ENCODE assay signal across 26 cellular contexts in the genomic region with DNA sequence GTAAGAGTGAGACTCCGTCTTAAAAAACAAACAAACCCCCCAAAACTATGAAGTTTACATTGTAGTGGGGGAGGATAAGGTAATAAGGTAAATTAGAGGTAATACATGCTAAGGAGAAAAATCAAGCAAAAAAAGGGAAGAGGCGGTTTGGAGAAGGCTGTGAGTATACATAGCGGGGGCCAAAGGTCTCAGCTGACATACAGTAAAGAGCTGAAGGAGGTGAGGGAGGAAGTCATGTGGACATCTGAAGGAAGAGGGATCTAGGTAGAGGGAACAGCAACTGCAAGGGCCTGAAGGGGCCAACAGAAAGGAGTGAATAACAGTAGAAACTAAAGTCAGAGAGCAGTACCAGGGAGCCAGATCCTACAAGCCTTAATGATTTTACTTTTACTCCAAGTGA. TPM values are rescaled to one million over a fixed set of nuclear protein-coding genes. Genes with fewer than 3 reads are reported as not detected.
DNase-seq lines count a peak whose midpoint lies in the region; ATAC-seq, FAIRE-seq and TF ChIP-seq lines count a peak whose summit lies in the region.
"Had no signal": no experiment of that assay in that cellular context is flagged by ENCODE, and none has a peak within 500 bp of the region (broad histone marks: within the 10 kb centered on the region; RNA-seq: fewer than 3 reads in every experiment).

No MANE protein-coding gene starts in this region.

- H3K4me2 ChIP-seq in HepG2 (ENCODE audit: low read depth, low read length) = no peak overlapping the region
- H3K4me2 ChIP-seq: PC-9 had no signal

- FAIRE-seq in HepG2 (lab: Jason Lieb, UNC) = no peak
- FAIRE-seq: G401.6 had no signal

- CTCF ChIA-PET in HepG2 (lab: Yijun Ruan, JAX; ENCODE audit: low intra/inter-chr PET ratio, low total read pairs) = no interaction called here

- H3K27ac Mint-ChIP-seq in brain = peak overlapping the region; percentile 15 to 88 (median 60)
- H3K27ac Mint-ChIP-seq: activated B cell treated with CpG ODN at 0.5 μM for 24 hours; activated CD8-positive, alpha-beta T cell treated with anti-CD3 and anti-CD28 coated beads for 36 hours; activated naive CD8-positive, alpha-beta T cell treated with anti-CD3 and anti-CD28 coated beads for 36 hours had no signal

- H3K27me3 Mint-ChIP-seq in brain = no peaks in the 10 kb centered on the region
- H3K27me3 Mint-ChIP-seq: activated B cell treated with CpG ODN at 0.5 μM for 24 hours; activated CD8-positive, alpha-beta T cell treated with anti-CD3 and anti-CD28 coated beads for 36 hours; activated naive CD8-positive, alpha-beta T cell treated with anti-CD3 and anti-CD28 coated beads for 36 hours; effector memory CD8-positive, alpha-beta T cell had no signal

- TF ChIP-seq CTCF in HepG2 (CRISPR knock-in tag; IDR thresholded peaks at IDR 0.05) (no peak), right lobe of liver (IDR thresholded peaks at IDR 0.05) (no peak), brain (conservative IDR thresholded peaks at IDR 0.05) (no peak), omental fat pad (IDR thresholded peaks at IDR 0.05) (no peak)

- H3K27me3 ChIP-seq in HepG2 (ENCODE audit: control insufficient read depth in 1 of 2, insufficient read depth in 2 of 2, low read length in 2 of 2) = no peaks in the 10 kb centered on the region; a peak in 1 of 5 replicates
- no peaks in the 10 kb centered on the region for H3K27me3 ChIP-seq in right lobe of liver
- H3K27me3 ChIP-seq: esophagus squamous epithelium, gastroesophageal sphincter had no signal

- WGBS in HepG2 (ENCODE audit: low lambda C conversion rate) = 71% methylated on average over 3 of the region's 3 CpGs
- WGBS in right lobe of liver (ENCODE audit: insufficient coverage, low coverage, low lambda C conversion rate, missing lambda C conversion rate) = 65% methylated on average over 3 of the region's 3 CpGs

- in situ Hi-C loops in HepG2 (cut with HindIII; ENCODE audit: extremely low pct_ligation_motif_present, low pct_unique_long_range_greater_than_20kb) = no loop called here

- DNase-seq in HepG2 (ENCODE audit: low spot score) (no peak), right lobe of liver (no peak), NOMO-1 treated with DMSO at 0.1 percent for 48 hours (lab: John Stamatoyannopoulos, UW; ENCODE audit: unreplicated experiment) (peak; percentile 85), Ammon's horn (ENCODE audit: low spot score) (no peak), omental fat pad (ENCODE audit: low spot score) (no peak), middle frontal gyrus (ENCODE audit: extremely low spot score, low spot score) (no peak), NCI-H226 (no peak)
- DNase-seq: ACHN; activated B cell treated with CpG ODN at 0.5 μM for 24 hours; activated CD8-positive, alpha-beta T cell treated with anti-CD3 and anti-CD28 coated beads for 36 hours; activated naive CD8-positive, alpha-beta T cell treated with anti-CD3 and anti-CD28 coated beads for 36 hours; activated T-cell treated with anti-CD3 and anti-CD28 coated beads, Interleukin-2, amount 50 U/mL, for 48 hours; DMS153; effector memory CD8-positive, alpha-beta T cell; esophagus squamous epithelium; H7; islet precursor cell; NCI-H1436; NCI-H2171 treated with DMSO at 0.1 percent for 48 hours; NCI-H748 treated with DMSO at 0.1 percent for 48 hours; PC-9; T-helper 2 cell had no signal

- peak overlapping the region in 4 of 5 experiments; percentile 6 to 81 (median 42) for H3K4me3 Mint-ChIP-seq in brain
- H3K4me3 Mint-ChIP-seq: activated B cell treated with CpG ODN at 0.5 μM for 24 hours; activated CD8-positive, alpha-beta T cell treated with anti-CD3 and anti-CD28 coated beads for 36 hours; activated naive CD8-positive, alpha-beta T cell treated with anti-CD3 and anti-CD28 coated beads for 36 hours; effector memory CD8-positive, alpha-beta T cell had no signal

- H3K4me1 ChIP-seq in HepG2 (ENCODE audit: insufficient read depth, low read length) (peaks cover 56% of the 10 kb centered on the region), right lobe of liver (peaks cover 0 to 29% (median 14%) of the 10 kb centered on the region in 4 donors)

- no TSS peak for BruUV-seq in HepG2 (replicated peaks; lab: Mats Ljungman, UMichigan)

- peaks cover 51% of the 10 kb centered on the region for H3K4me1 Mint-ChIP-seq in brain

- H3K4me3 ChIP-seq in HepG2 (replicated peaks in 1 of 3; ENCODE audit: insufficient read depth in 1 of 3, low read depth in 2 of 3, low read length in 3 of 3) = no peak overlapping the region
- no peak overlapping the region for H3K4me3 ChIP-seq in right lobe of liver
- H3K4me3 ChIP-seq: esophagus squamous epithelium, gastroesophageal sphincter, PC-9 had no signal

- H3K9me3 ChIP-seq in HepG2 (ENCODE audit: low read length) (no peaks in the 10 kb centered on the region), right lobe of liver (no peaks in the 10 kb centered on the region)
- H3K9me3 ChIP-seq: esophagus squamous epithelium, gastroesophageal sphincter had no signal

- no peaks in the 10 kb centered on the region for H4K20me1 ChIP-seq in HepG2 (ENCODE audit: insufficient read depth, low read length)

- peak overlapping the region; percentile 6 for H3K27ac ChIP-seq in HepG2 (ENCODE audit: extremely low read length, insufficient read depth, low read length)
- no peak overlapping the region for H3K27ac ChIP-seq in right lobe of liver
- H3K27ac ChIP-seq: C4-2B, esophagus squamous epithelium, gastroesophageal sphincter, PC-9 had no signal

- intact Hi-C loops in HepG2 (cut with micrococcal nuclease; ENCODE audit: unreplicated experiment) (no loop called here), right lobe of liver (cut with DNase I) (loop anchor here in 1 of 2 donors (10.0 kb wide), 1 partner anchor 47 kb away; no protein-coding TSS in a partner anchor)

- no peaks in the 10 kb centered on the region for H3K9me3 Mint-ChIP-seq in brain
- H3K9me3 Mint-ChIP-seq: activated B cell treated with CpG ODN at 0.5 μM for 24 hours; activated CD8-positive, alpha-beta T cell treated with anti-CD3 and anti-CD28 coated beads for 36 hours; activated naive CD8-positive, alpha-beta T cell treated with anti-CD3 and anti-CD28 coated beads for 36 hours; effector memory CD8-positive, alpha-beta T cell had no signal

- H3K9ac ChIP-seq in HepG2 (ENCODE audit: insufficient read depth, low read depth, low read length) = no peak overlapping the region

- H2AFZ ChIP-seq in HepG2 (ENCODE audit: low read length) = no peak overlapping the region
- H2AFZ ChIP-seq: PC-9 had no signal

- peaks cover 20% of the 10 kb centered on the region for H3K79me2 ChIP-seq in HepG2 (ENCODE audit: insufficient read depth, low read length)

- H3K36me3 Mint-ChIP-seq in brain = peaks cover 7% of the 10 kb centered on the region

- ATAC-seq in HepG2 (no peak), right lobe of liver (no peak), omental fat pad (ENCODE audit: low FRiP score) (no peak)
- ATAC-seq: activated CD8-positive, alpha-beta T cell treated with anti-CD3 and anti-CD28 coated beads for 36 hours; effector memory CD8-positive, alpha-beta T cell; gastroesophageal sphincter had no signal

- TF ChIP-seq POLR2A in HepG2 (IDR thresholded peaks at IDR 0.05; ENCODE audit: insufficient read depth in 1 of 2, low read depth in 2 of 2, low read length in 2 of 2) = no peak
- no peak for TF ChIP-seq POLR2A in right lobe of liver (IDR thresholded peaks at IDR 0.05)

- TF ChIP-seq EP300 in HepG2 (IDR thresholded peaks at IDR 0.05; ENCODE audit: low read depth in 2 of 2, low read length in 2 of 2) = no peak
- TF ChIP-seq EP300 in HepG2 (CRISPR knock-in tag; IDR thresholded peaks at IDR 0.05; ENCODE audit: borderline replicate concordance) = no peak

- POLR2A ChIA-PET in HepG2 (lab: Yijun Ruan, JAX) = interaction anchor here (11.1 kb wide), 1 partner anchor 17 kb away, joined by 134 read pairs; a partner anchor contains a TSS

- H3K36me3 ChIP-seq in HepG2 (replicated peaks in 1 of 2; ENCODE audit: control insufficient read depth in 1 of 2, insufficient read depth in 2 of 2, low read length in 2 of 2) (no peaks in the 10 kb centered on the region), right lobe of liver (no peaks in the 10 kb centered on the region)
- H3K36me3 ChIP-seq: esophagus squamous epithelium, gastroesophageal sphincter had no signal

- TF ChIP-seq RAD21 in HepG2 (CRISPR knock-in tag; IDR thresholded peaks at IDR 0.05) = no peak

RNA-seq across cellular contexts. Expression of a gene that starts 3.7 kb away (rescaled TPM):
- total RNA-seq in HepG2 (2016; rRNA removed; fragmentation: Illumina TruSeq; extraction: Trizol) = 76.1 and 88.5 TPM in 2 replicates
- total RNA-seq in HepG2 (2016; cell fraction: cytosol; rRNA removed; fragmentation: Illumina TruSeq; extraction: Trizol; ENCODE audit: low read depth) = 23.3 and 23.6 TPM in 2 replicates
- 62.6 and 89.2 TPM in 2 replicates for total RNA-seq in HepG2 (2016; cell fraction: insoluble cytoplasmic fraction; rRNA removed; fragmentation: Illumina TruSeq; extraction: Trizol)
- 50.5 and 57.1 TPM in 2 replicates for total RNA-seq in HepG2 (2016; cell fraction: membrane; rRNA removed; fragmentation: Illumina TruSeq; extraction: Trizol)
- 82.0 and 93.0 TPM in 2 replicates for total RNA-seq in HepG2 (2016; cell fraction: nucleus; rRNA removed; fragmentation: Illumina TruSeq; extraction: Trizol)
- polyA plus RNA-seq in HepG2 (2011; rRNA removed) = 54.6 and 63.8 TPM in 2 replicates
- polyA plus RNA-seq in HepG2 (2011; cell fraction: cytosol; rRNA removed) = 19.7 and 28.8 TPM in 2 replicates
- polyA plus RNA-seq in HepG2 (2011; cell fraction: nucleus; rRNA removed) = 90.9 and 114 TPM in 2 replicates
- 89.3 and 98.8 TPM in 2 replicates for polyA plus RNA-seq in HepG2 (2012)
- polyA plus RNA-seq in HepG2 (2016; cell fraction: cytosol; fragmentation: Illumina TruSeq; extraction: Trizol; ENCODE audit: low read depth) = 10.1 and 10.5 TPM in 2 replicates
- polyA plus RNA-seq in HepG2 (2016; cell fraction: insoluble cytoplasmic fraction; fragmentation: Illumina TruSeq; extraction: Trizol; ENCODE audit: low read depth) = 77.5 and 94.3 TPM in 2 replicates
- polyA plus RNA-seq in HepG2 (2016; cell fraction: membrane; fragmentation: Illumina TruSeq; extraction: Trizol; ENCODE audit: low read depth) = 34.7 and 36.6 TPM in 2 replicates
- polyA plus RNA-seq in HepG2 (2016; cell fraction: nucleus; fragmentation: Illumina TruSeq; extraction: Trizol; ENCODE audit: insufficient read depth, low read depth) = 173 TPM in 2 replicates
- polyA minus RNA-seq in HepG2 (2011; rRNA and poly(A)+ RNA removed; ENCODE audit: low replicate concordance) = 21.1 and 21.8 TPM in 2 replicates
- 50.3 and 50.4 TPM in 2 replicates for polyA minus RNA-seq in HepG2 (2011; cell fraction: cytosol; rRNA and poly(A)+ RNA removed)
- polyA minus RNA-seq in HepG2 (2011; cell fraction: nucleus; rRNA and poly(A)+ RNA removed) = 107 and 131 TPM in 2 replicates
- 10 to 100 TPM; 31.1 to 43.8 (median 36.0) TPM for total RNA-seq in right lobe of liver
- 94.4 TPM for polyA plus RNA-seq in brain (ENCODE audit: insufficient read depth, low read depth, low replicate concordance)
- total RNA-seq in omental fat pad = 100 to 1,000 TPM in 1 of 4 donors, 10 to 100 TPM in 3; 50.2 to 139 (median 61.9) TPM

RNA-seq across cellular contexts. Expression of a gene that starts 17.7 kb away (rescaled TPM):
- 1.4 and 2.1 TPM in 2 replicates for total RNA-seq in HepG2 (2016; rRNA removed; fragmentation: Illumina TruSeq; extraction: Trizol)
- 0.88 and 1.1 TPM in 2 replicates for total RNA-seq in HepG2 (2016; cell fraction: cytosol; rRNA removed; fragmentation: Illumina TruSeq; extraction: Trizol; ENCODE audit: low read depth)
- total RNA-seq in HepG2 (2016; cell fraction: insoluble cytoplasmic fraction; rRNA removed; fragmentation: Illumina TruSeq; extraction: Trizol) = 1.2 and 1.8 TPM in 2 replicates
- total RNA-seq in HepG2 (2016; cell fraction: membrane; rRNA removed; fragmentation: Illumina TruSeq; extraction: Trizol) = 2.2 and 2.4 TPM in 2 replicates
- 3.4 and 4.3 TPM in 2 replicates for total RNA-seq in HepG2 (2016; cell fraction: nucleus; rRNA removed; fragmentation: Illumina TruSeq; extraction: Trizol)
- polyA plus RNA-seq in HepG2 (2011; rRNA removed) = 2.7 and 3.6 TPM in 2 replicates
- polyA plus RNA-seq in HepG2 (2011; cell fraction: cytosol; rRNA removed) = 1.5 and 1.6 TPM in 2 replicates
- 20.3 and 22.7 TPM in 2 replicates for polyA plus RNA-seq in HepG2 (2011; cell fraction: nucleus; rRNA removed)
- polyA plus RNA-seq in HepG2 (2012) = 11.1 and 19.6 TPM in 2 replicates
- 0.95 and 1.1 TPM in 2 replicates for polyA plus RNA-seq in HepG2 (2016; cell fraction: cytosol; fragmentation: Illumina TruSeq; extraction: Trizol; ENCODE audit: low read depth)
- polyA plus RNA-seq in HepG2 (2016; cell fraction: insoluble cytoplasmic fraction; fragmentation: Illumina TruSeq; extraction: Trizol; ENCODE audit: low read depth) = 3.8 and 5.8 TPM in 2 replicates
- polyA plus RNA-seq in HepG2 (2016; cell fraction: membrane; fragmentation: Illumina TruSeq; extraction: Trizol; ENCODE audit: low read depth) = 2.5 and 3.4 TPM in 2 replicates
- polyA plus RNA-seq in HepG2 (2016; cell fraction: nucleus; fragmentation: Illumina TruSeq; extraction: Trizol; ENCODE audit: insufficient read depth, low read depth) = 9.5 and 10.0 TPM in 2 replicates
- 3.3 and 6.7 TPM in 2 replicates for polyA minus RNA-seq in HepG2 (2011; rRNA and poly(A)+ RNA removed; ENCODE audit: low replicate concordance)
- 4.5 and 6.5 TPM in 2 replicates for polyA minus RNA-seq in HepG2 (2011; cell fraction: cytosol; rRNA and poly(A)+ RNA removed)
- 7.6 and 8.1 TPM in 2 replicates for polyA minus RNA-seq in HepG2 (2011; cell fraction: nucleus; rRNA and poly(A)+ RNA removed)
- total RNA-seq in right lobe of liver = 10 to 100 TPM in 4 of 6 experiments, 1 to 10 TPM in 2; 6.9 to 29.8 (median 16.0) TPM
- 43.8 TPM for polyA plus RNA-seq in brain (ENCODE audit: insufficient read depth, low read depth, low replicate concordance)
- 1 to 10 TPM; 3.1 to 9.3 (median 7.0) TPM for total RNA-seq in omental fat pad

RNA-seq across cellular contexts. Expression of a gene that starts 22.2 kb away (rescaled TPM):
- total RNA-seq in HepG2 (2016; rRNA removed; fragmentation: Illumina TruSeq; extraction: Trizol) (29.6 and 30.8 TPM in 2 replicates), right lobe of liver (10 to 100 TPM; 19.6 to 31.5 (median 25.9) TPM), omental fat pad (10 to 100 TPM; 36.6 to 77.6 (median 51.1) TPM)
- total RNA-seq in HepG2 (2016; cell fraction: cytosol; rRNA removed; fragmentation: Illumina TruSeq; extraction: Trizol; ENCODE audit: low read depth) = 27.8 and 32.3 TPM in 2 replicates
- total RNA-seq in HepG2 (2016; cell fraction: insoluble cytoplasmic fraction; rRNA removed; fragmentation: Illumina TruSeq; extraction: Trizol) = 26.4 and 32.2 TPM in 2 replicates
- total RNA-seq in HepG2 (2016; cell fraction: membrane; rRNA removed; fragmentation: Illumina TruSeq; extraction: Trizol) = 28.8 and 30.1 TPM in 2 replicates
- total RNA-seq in HepG2 (2016; cell fraction: nucleus; rRNA removed; fragmentation: Illumina TruSeq; extraction: Trizol) = 30.8 and 38.1 TPM in 2 replicates
- polyA plus RNA-seq in HepG2 (2011; rRNA removed) (60.9 and 62.9 TPM in 2 replicates), brain (ENCODE audit: insufficient read depth, low read depth, low replicate concordance) (150 TPM)
- 25.1 and 35.9 TPM in 2 replicates for polyA plus RNA-seq in HepG2 (2011; cell fraction: cytosol; rRNA removed)
- 142 and 152 TPM in 2 replicates for polyA plus RNA-seq in HepG2 (2011; cell fraction: nucleus; rRNA removed)
- 70.7 and 76.1 TPM in 2 replicates for polyA plus RNA-seq in HepG2 (2012)
- 5.4 and 6.1 TPM in 2 replicates for polyA plus RNA-seq in HepG2 (2016; cell fraction: cytosol; fragmentation: Illumina TruSeq; extraction: Trizol; ENCODE audit: low read depth)
- 32.0 and 41.3 TPM in 2 replicates for polyA plus RNA-seq in HepG2 (2016; cell fraction: insoluble cytoplasmic fraction; fragmentation: Illumina TruSeq; extraction: Trizol; ENCODE audit: low read depth)
- polyA plus RNA-seq in HepG2 (2016; cell fraction: membrane; fragmentation: Illumina TruSeq; extraction: Trizol; ENCODE audit: low read depth) = 18.7 and 20.0 TPM in 2 replicates
- 74.6 and 84.0 TPM in 2 replicates for polyA plus RNA-seq in HepG2 (2016; cell fraction: nucleus; fragmentation: Illumina TruSeq; extraction: Trizol; ENCODE audit: insufficient read depth, low read depth)
- 60.8 and 70.8 TPM in 2 replicates for polyA minus RNA-seq in HepG2 (2011; rRNA and poly(A)+ RNA removed; ENCODE audit: low replicate concordance)
- polyA minus RNA-seq in HepG2 (2011; cell fraction: cytosol; rRNA and poly(A)+ RNA removed) = 20.8 and 24.8 TPM in 2 replicates
- polyA minus RNA-seq in HepG2 (2011; cell fraction: nucleus; rRNA and poly(A)+ RNA removed) = 59.5 and 60.8 TPM in 2 replicates

RNA-seq across cellular contexts. Expression of a gene that starts 55.3 kb away (rescaled TPM):
- total RNA-seq in HepG2 (2016; rRNA removed; fragmentation: Illumina TruSeq; extraction: Trizol) (9.9 and 10.4 TPM in 2 replicates), right lobe of liver (1 to 10 TPM; 3.7 to 9.4 (median 7.7) TPM), omental fat pad (10 to 100 TPM; 35.7 to 87.2 (median 55.2) TPM)
- total RNA-seq in HepG2 (2016; cell fraction: cytosol; rRNA removed; fragmentation: Illumina TruSeq; extraction: Trizol; ENCODE audit: low read depth) = 4.9 and 5.0 TPM in 2 replicates
- 8.1 and 10.9 TPM in 2 replicates for total RNA-seq in HepG2 (2016; cell fraction: insoluble cytoplasmic fraction; rRNA removed; fragmentation: Illumina TruSeq; extraction: Trizol)
- total RNA-seq in HepG2 (2016; cell fraction: membrane; rRNA removed; fragmentation: Illumina TruSeq; extraction: Trizol) = 12.8 TPM in 2 replicates
- 5.9 and 6.8 TPM in 2 replicates for total RNA-seq in HepG2 (2016; cell fraction: nucleus; rRNA removed; fragmentation: Illumina TruSeq; extraction: Trizol)
- polyA plus RNA-seq in HepG2 (2011; rRNA removed) (8.0 and 8.6 TPM in 2 replicates), brain (ENCODE audit: insufficient read depth, low read depth, low replicate concordance) (176 TPM)
- polyA plus RNA-seq in HepG2 (2011; cell fraction: cytosol; rRNA removed) = 7.7 and 8.0 TPM in 2 replicates
- polyA plus RNA-seq in HepG2 (2011; cell fraction: nucleus; rRNA removed) = 12.1 and 13.6 TPM in 2 replicates
- polyA plus RNA-seq in HepG2 (2012) = 11.6 and 15.5 TPM in 2 replicates
- polyA plus RNA-seq in HepG2 (2016; cell fraction: cytosol; fragmentation: Illumina TruSeq; extraction: Trizol; ENCODE audit: low read depth) = 4.3 TPM in 2 replicates
- polyA plus RNA-seq in HepG2 (2016; cell fraction: insoluble cytoplasmic fraction; fragmentation: Illumina TruSeq; extraction: Trizol; ENCODE audit: low read depth) = 8.0 and 12.4 TPM in 2 replicates
- 9.9 and 10.7 TPM in 2 replicates for polyA plus RNA-seq in HepG2 (2016; cell fraction: membrane; fragmentation: Illumina TruSeq; extraction: Trizol; ENCODE audit: low read depth)
- polyA plus RNA-seq in HepG2 (2016; cell fraction: nucleus; fragmentation: Illumina TruSeq; extraction: Trizol; ENCODE audit: insufficient read depth, low read depth) = 11.5 and 12.3 TPM in 2 replicates
- polyA minus RNA-seq in HepG2 (2011; rRNA and poly(A)+ RNA removed; ENCODE audit: low replicate concordance) = 14.3 and 17.9 TPM in 2 replicates
- polyA minus RNA-seq in HepG2 (2011; cell fraction: cytosol; rRNA and poly(A)+ RNA removed) = 5.3 and 7.4 TPM in 2 replicates
- polyA minus RNA-seq in HepG2 (2011; cell fraction: nucleus; rRNA and poly(A)+ RNA removed) = 7.2 and 7.5 TPM in 2 replicates

RNA-seq across cellular contexts. Expression of a gene that starts 59.2 kb away (rescaled TPM):
- total RNA-seq in HepG2 (2016; rRNA removed; fragmentation: Illumina TruSeq; extraction: Trizol) = 1.1 and 4.5 TPM in 2 replicates
- total RNA-seq in HepG2 (2016; cell fraction: cytosol; rRNA removed; fragmentation: Illumina TruSeq; extraction: Trizol; ENCODE audit: low read depth) = 1.5 and 1.9 TPM in 2 replicates
- 1.3 and 2.7 TPM in 2 replicates for total RNA-seq in HepG2 (2016; cell fraction: insoluble cytoplasmic fraction; rRNA removed; fragmentation: Illumina TruSeq; extraction: Trizol)
- total RNA-seq in HepG2 (2016; cell fraction: membrane; rRNA removed; fragmentation: Illumina TruSeq; extraction: Trizol) = 1.7 TPM in 2 replicates
- total RNA-seq in HepG2 (2016; cell fraction: nucleus; rRNA removed; fragmentation: Illumina TruSeq; extraction: Trizol) = 4.2 and 4.8 TPM in 2 replicates
- 7.3 and 7.8 TPM in 2 replicates for polyA plus RNA-seq in HepG2 (2011; rRNA removed)
- polyA plus RNA-seq in HepG2 (2011; cell fraction: cytosol; rRNA removed) = 1.8 and 1.9 TPM in 2 replicates
- 53.9 and 60.7 TPM in 2 replicates for polyA plus RNA-seq in HepG2 (2011; cell fraction: nucleus; rRNA removed)
- 6.4 and 8.2 TPM in 2 replicates for polyA plus RNA-seq in HepG2 (2012)
- polyA plus RNA-seq in HepG2 (2016; cell fraction: cytosol; fragmentation: Illumina TruSeq; extraction: Trizol; ENCODE audit: low read depth) = 0.27 and 0.35 TPM in 2 replicates
- polyA plus RNA-seq in HepG2 (2016; cell fraction: insoluble cytoplasmic fraction; fragmentation: Illumina TruSeq; extraction: Trizol; ENCODE audit: low read depth) = 1.6 and 2.4 TPM in 2 replicates
- 0.85 and 0.91 TPM in 2 replicates for polyA plus RNA-seq in HepG2 (2016; cell fraction: membrane; fragmentation: Illumina TruSeq; extraction: Trizol; ENCODE audit: low read depth)
- polyA plus RNA-seq in HepG2 (2016; cell fraction: nucleus; fragmentation: Illumina TruSeq; extraction: Trizol; ENCODE audit: insufficient read depth, low read depth) = 23.6 and 26.4 TPM in 2 replicates
- polyA minus RNA-seq in HepG2 (2011; rRNA and poly(A)+ RNA removed; ENCODE audit: low replicate concordance) = 4.9 and 19.9 TPM in 2 replicates
- 0.53 and 1.3 TPM in 2 replicates for polyA minus RNA-seq in HepG2 (2011; cell fraction: cytosol; rRNA and poly(A)+ RNA removed)
- 10.6 and 13.8 TPM in 2 replicates for polyA minus RNA-seq in HepG2 (2011; cell fraction: nucleus; rRNA and poly(A)+ RNA removed)
- 10 to 100 TPM in 1 of 6 experiments, 1 to 10 TPM in 5; 1.4 to 16.5 (median 4.4) TPM for total RNA-seq in right lobe of liver
- polyA plus RNA-seq in brain (ENCODE audit: insufficient read depth, low read depth, low replicate concordance) = 14.2 TPM
- total RNA-seq in omental fat pad = 10 to 100 TPM in 1 of 4 donors, 1 to 10 TPM in 3; 3.0 to 16.1 (median 4.4) TPM
